18 cellular contexts compared by ENCODE assay signal in the genomic region with DNA sequence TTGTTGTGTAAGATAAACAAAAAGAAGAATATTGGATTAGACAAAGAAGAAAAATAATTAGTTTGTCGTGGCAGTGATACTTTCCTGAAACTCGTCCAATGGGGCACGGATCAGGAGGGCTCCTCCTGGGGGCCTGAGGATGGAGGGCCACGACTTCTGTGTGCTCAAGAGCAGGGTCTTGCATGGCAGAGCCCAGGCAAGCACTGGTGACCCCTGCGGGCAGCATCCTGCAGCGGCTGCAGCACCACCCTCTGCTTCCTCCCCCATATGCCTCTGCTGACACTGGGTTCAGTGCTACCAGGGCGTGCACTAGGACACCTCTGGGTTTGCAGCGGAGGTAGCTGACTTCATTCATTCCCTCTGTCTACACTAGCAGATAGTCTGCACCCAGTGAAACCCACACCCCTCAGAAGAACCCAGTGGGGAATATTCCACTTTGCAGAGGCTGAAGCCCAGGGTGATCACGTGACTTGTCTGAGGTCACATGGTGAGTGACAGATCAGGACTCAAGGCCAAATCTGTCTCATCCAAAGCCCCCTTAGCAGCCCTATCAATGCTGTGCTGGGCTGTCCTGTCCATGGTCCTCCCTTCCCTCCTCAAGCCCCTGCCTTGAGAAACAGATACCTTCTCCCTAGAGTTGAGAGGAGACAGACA.
"Had no signal": no experiment of that assay in that cellular context is flagged by ENCODE, and none has a peak within 500 bp of the region (broad histone marks: within the 10 kb centered on the region; RNA-seq: fewer than 3 reads in every experiment).

No MANE protein-coding gene starts in this region.

- H3K27me3 Mint-ChIP-seq: activated CD4-positive, alpha-beta memory T cell treated with anti-CD3 and anti-CD28 coated beads, Interleukin-2, amount 10 ng/mL, durations not matched to agents 7 days and 5 days had no signal

- H3K4me1 Mint-ChIP-seq: activated CD4-positive, alpha-beta memory T cell treated with anti-CD3 and anti-CD28 coated beads, Interleukin-2, amount 10 ng/mL, durations not matched to agents 7 days and 5 days; activated naive CD8-positive, alpha-beta T cell treated with anti-CD3 and anti-CD28 coated beads, Interleukin-2, amount 50 U/mL, for 24 hours; activated T-helper 17 cell treated with anti-CD3 and anti-CD28 coated beads, Interleukin-2, amount 50 U/mL, for 72 hours had no signal

- ATAC-seq: activated naive CD8-positive, alpha-beta T cell treated with anti-CD3 and anti-CD28 coated beads, Interleukin-2, amount 50 U/mL, for 24 hours; activated T-helper 17 cell treated with anti-CD3 and anti-CD28 coated beads, Interleukin-2, amount 50 U/mL, for 72 hours; gastroesophageal sphincter; heart right ventricle; left cardiac atrium; stimulated activated naive CD8-positive, alpha-beta T cell treated with anti-CD3 and anti-CD28 coated beads, Interleukin-15, Interleukin-2, amounts not matched to agents 100 U/mL and 50 U/mL, for 24 hours had no signal

- H3K27ac ChIP-seq: brain microvascular endothelial cell, colonic mucosa, gastroesophageal sphincter, heart right ventricle, tibial nerve, vagina had no signal

- H3K27me3 ChIP-seq: brain microvascular endothelial cell, colonic mucosa, tibial nerve, vagina had no signal

- H3K4me3 Mint-ChIP-seq: activated CD4-positive, alpha-beta memory T cell treated with anti-CD3 and anti-CD28 coated beads, Interleukin-2, amount 10 ng/mL, durations not matched to agents 7 days and 5 days; activated naive CD4-positive, alpha-beta T cell treated with anti-CD3 and anti-CD28 coated beads for 36 hours; activated naive CD8-positive, alpha-beta T cell treated with anti-CD3 and anti-CD28 coated beads, Interleukin-2, amount 50 U/mL, for 24 hours; activated T-helper 17 cell treated with anti-CD3 and anti-CD28 coated beads, Interleukin-2, amount 50 U/mL, for 72 hours; nephron progenitor cell had no signal

- H3K9me3 ChIP-seq: colonic mucosa, gastroesophageal sphincter, heart right ventricle, tibial nerve, vagina had no signal

- H3K9me3 Mint-ChIP-seq: activated naive CD4-positive, alpha-beta T cell treated with anti-CD3 and anti-CD28 coated beads for 36 hours; activated naive CD8-positive, alpha-beta T cell treated with anti-CD3 and anti-CD28 coated beads, Interleukin-2, amount 50 U/mL, for 24 hours; activated T-helper 17 cell treated with anti-CD3 and anti-CD28 coated beads, Interleukin-2, amount 50 U/mL, for 72 hours; nephron progenitor cell had no signal

- H3K4me1 ChIP-seq: colonic mucosa, gastroesophageal sphincter, tibial nerve, vagina had no signal

- DNase-seq: activated CD4-positive, alpha-beta memory T cell treated with anti-CD3 and anti-CD28 coated beads, Interleukin-2, amount 10 ng/mL, durations not matched to agents 7 days and 5 days; activated CD4-positive, alpha-beta T cell treated with anti-CD3 and anti-CD28 coated beads for 4 hours; activated naive CD4-positive, alpha-beta T cell treated with anti-CD3 and anti-CD28 coated beads for 36 hours; activated naive CD8-positive, alpha-beta T cell treated with anti-CD3 and anti-CD28 coated beads, Interleukin-2, amount 50 U/mL, for 24 hours; activated T-cell treated with anti-CD3 and anti-CD28 coated beads, Interleukin-2, amount 50 U/mL, for 1 hour; aorta; brain microvascular endothelial cell; central memory CD4-positive, alpha-beta T cell; colonic mucosa; heart right ventricle; left cardiac atrium; nephron progenitor cell; stimulated activated naive CD8-positive, alpha-beta T cell treated with anti-CD3 and anti-CD28 coated beads, Interleukin-15, Interleukin-2, amounts not matched to agents 100 U/mL and 50 U/mL, for 24 hours; substantia nigra had no signal

- H3K36me3 ChIP-seq: brain microvascular endothelial cell, colonic mucosa, gastroesophageal sphincter, heart right ventricle, tibial nerve, vagina had no signal

- H3K4me3 ChIP-seq: colonic mucosa, gastroesophageal sphincter, heart right ventricle, tibial nerve, vagina had no signal

- H3K27ac Mint-ChIP-seq: activated CD4-positive, alpha-beta memory T cell treated with anti-CD3 and anti-CD28 coated beads, Interleukin-2, amount 10 ng/mL, durations not matched to agents 7 days and 5 days; activated naive CD4-positive, alpha-beta T cell treated with anti-CD3 and anti-CD28 coated beads for 36 hours; activated naive CD8-positive, alpha-beta T cell treated with anti-CD3 and anti-CD28 coated beads, Interleukin-2, amount 50 U/mL, for 24 hours; activated T-helper 17 cell treated with anti-CD3 and anti-CD28 coated beads, Interleukin-2, amount 50 U/mL, for 72 hours; nephron progenitor cell had no signal
